ENCODE assay signal across 21 cellular contexts in genomic region chr4:140833280-140833679, GRCh38.
"Had no signal": no experiment of that assay in that cellular context is flagged by ENCODE, and none has a peak within 500 bp of the region (broad histone marks: within the 10 kb centered on the region; RNA-seq: fewer than 3 reads in every experiment).

No MANE protein-coding gene starts in this region.

- H3K4me3 ChIP-seq: SJSA1, SK-N-MC had no signal

- DNase-seq: KBM-7, MV-4-11, NCI-H1048, NCI-H1105, NCI-H1417, NCI-H1436 treated with DMSO at 0.1 percent for 48 hours, NCI-H1694, NCI-H187 treated with DMSO at 0.1 percent for 48 hours, NCI-H2081, NCI-H2107, NCI-H226, NCI-H446, NCI-H510A, NCI-H524 treated with DMSO at 0.1 percent for 48 hours, NCI-H69, NCI-H774, Right ventricle myocardium superior, RPMI8226, SIG-M5 had no signal

- H3K4me1 ChIP-seq: SJSA1 had no signal

- H3K9me3 ChIP-seq: SJSA1 had no signal

- H3K36me3 ChIP-seq: SJSA1 had no signal

- H3K27me3 ChIP-seq: SJSA1 had no signal

- H3K27ac ChIP-seq: SJSA1, SK-N-MC had no signal
